Comparison of ENCODE assay signal across 22 cellular contexts in genomic region chrX:2487366-2487765, GRCh38. TPM values are rescaled to one million over a fixed set of nuclear protein-coding genes. Genes with fewer than 3 reads are reported as not detected.
DNase-seq lines count a peak whose midpoint lies in the region; ATAC-seq, FAIRE-seq and TF ChIP-seq lines count a peak whose summit lies in the region.
"Had no signal": no experiment of that assay in that cellular context is flagged by ENCODE, and none has a peak within 500 bp of the region (broad histone marks: within the 10 kb centered on the region; RNA-seq: fewer than 3 reads in every experiment).

No MANE protein-coding gene starts in this region.

- TF ChIP-seq POLR2A in HCT116 (IDR thresholded peaks at IDR 0.05; ENCODE audit: borderline replicate concordance, extremely low read depth, insufficient read depth, insufficient read length), result no peak
- TF ChIP-seq POLR2A in K562 (conservative IDR thresholded peaks at IDR 0.05), result no peak

- H4K20me1 ChIP-seq in HCT116 (ENCODE audit: insufficient read depth), result no peaks in the 10 kb centered on the region
- no peaks in the 10 kb centered on the region for H4K20me1 ChIP-seq in K562 (replicated peaks; ENCODE audit: control insufficient read depth, insufficient read depth, low read length)

- TF ChIP-seq EP300 in K562 (IDR thresholded peaks at IDR 0.05; ENCODE audit: low read length), result no peak

- 51% methylated on average over 2 of the region's 16 CpGs for WGBS in K562 (ENCODE audit: insufficient coverage, low coverage, missing lambda C conversion rate)

- CTCF ChIA-PET in Caco-2 (lab: Charles Lee), result no interaction called here
- CTCF ChIA-PET in HCT116 (lab: Charles Lee), result no interaction called here
- CTCF ChIA-PET in K562 (lab: Yijun Ruan, JAX; ENCODE audit: low intra/inter-chr PET ratio), result no interaction called here

- H3K27me3 ChIP-seq in Caco-2 (replicated peaks; ENCODE audit: control insufficient read depth, insufficient read depth, low read length) (no peaks in the 10 kb centered on the region), HCT116 (ENCODE audit: insufficient read depth, low read length) (no peaks in the 10 kb centered on the region), K562 (ENCODE audit: control insufficient read depth in 2 of 2, insufficient read depth in 2 of 2, low read length in 2 of 2) (no peaks in the 10 kb centered on the region)
- H3K27me3 ChIP-seq: BE2C had no signal

- intact Hi-C loops in Caco-2 (cut with micrococcal nuclease; ENCODE audit: unreplicated experiment) (no loop called here), HCT116 (cut with micrococcal nuclease) (no loop called here), K562 (cut with micrococcal nuclease) (no loop called here)

- POLR2A ChIA-PET in Caco-2 (lab: Charles Lee), result no interaction called here
- POLR2A ChIA-PET in HCT116 (lab: Charles Lee), result no interaction called here
- POLR2A ChIA-PET in K562 (lab: Yijun Ruan, JAX), result no interaction called here

- H3K9ac ChIP-seq in HCT116 (ENCODE audit: low read length), result no peak overlapping the region
- H3K9ac ChIP-seq in K562 (ENCODE audit: insufficient read depth in 1 of 2, low read depth in 2 of 2, low read length in 2 of 2), result no peak overlapping the region

- H3K79me2 ChIP-seq in HCT116 (ENCODE audit: insufficient read depth, low read length) (peaks cover 4% of the 10 kb centered on the region; the same call in 1 of the 2 replicates), K562 (ENCODE audit: control insufficient read depth, insufficient read depth, low read length) (no peaks in the 10 kb centered on the region; the same call in 2 of the 3 replicates)

- H3K4me2 ChIP-seq in HCT116 (ENCODE audit: low read length) (no peak overlapping the region), K562 (ENCODE audit: insufficient read depth, low read length) (no peak overlapping the region)
- H3K4me2 ChIP-seq: A549 had no signal

- H3K9me3 ChIP-seq in Caco-2 (no peaks in the 10 kb centered on the region), HCT116 (ENCODE audit: control insufficient read depth in 1 of 2, insufficient read depth in 1 of 2, low read depth in 1 of 2, low read length in 2 of 2) (no peaks in the 10 kb centered on the region), K562 (replicated peaks; ENCODE audit: control insufficient read depth, insufficient read depth, low read depth, low read length) (no peaks in the 10 kb centered on the region)
- H3K9me3 ChIP-seq: A549, BE2C had no signal

- TF ChIP-seq CTCF in Caco-2 (IDR thresholded peaks at IDR 0.05; ENCODE audit: insufficient read depth in 1 of 2, low read depth in 1 of 2, low read length in 1 of 2, severe bottlenecking in 1 of 2, unreplicated experiment in 1 of 2), result no peak
- no peak for TF ChIP-seq CTCF in HCT116 (IDR thresholded peaks at IDR 0.05 in 2 of 3, conservative IDR thresholded peaks at IDR 0.05 in 1 of 3; ENCODE audit: borderline replicate concordance in 1 of 3, insufficient read depth in 1 of 3, low read depth in 2 of 3, low read length in 2 of 3)
- no peak for TF ChIP-seq CTCF in K562 (IDR thresholded peaks at IDR 0.05 in 2 of 3, conservative IDR thresholded peaks at IDR 0.05 in 1 of 3; ENCODE audit: insufficient read depth in 2 of 3, low read depth in 1 of 3, low read length in 3 of 3)
- no peak for TF ChIP-seq CTCF in nephron progenitor cell (IDR thresholded peaks at IDR 0.05)

- no peaks in the 10 kb centered on the region for H3K9me3 Mint-ChIP-seq in Caco-2 (ENCODE audit: unreplicated experiment)
- H3K9me3 Mint-ChIP-seq in nephron progenitor cell, result no peaks in the 10 kb centered on the region
- H3K9me3 Mint-ChIP-seq: CD4-positive, CD25-positive, alpha-beta regulatory T cell had no signal

- H3K27me3 Mint-ChIP-seq in Caco-2 (ENCODE audit: insufficient read depth, unreplicated experiment), result no peaks in the 10 kb centered on the region
- no peaks in the 10 kb centered on the region for H3K27me3 Mint-ChIP-seq in nephron progenitor cell (ENCODE audit: low read depth, poor library complexity)
- H3K27me3 Mint-ChIP-seq: CD4-positive, CD25-positive, alpha-beta regulatory T cell had no signal

- H3K36me3 Mint-ChIP-seq in Caco-2 (ENCODE audit: insufficient read depth, unreplicated experiment), result peaks cover 90% of the 10 kb centered on the region
- peaks cover 60% of the 10 kb centered on the region for H3K36me3 Mint-ChIP-seq in nephron progenitor cell (ENCODE audit: low read depth)

- TF ChIP-seq RAD21 in HCT116 (IDR thresholded peaks at IDR 0.05; ENCODE audit: low read depth) (no peak), K562 (CRISPR knock-in tag; conservative IDR thresholded peaks at IDR 0.05 in 1 of 2, IDR thresholded peaks at IDR 0.05 in 1 of 2) (no peak)

- peaks cover 13% of the 10 kb centered on the region; the same call in 1 of the 2 replicates for H3K4me1 ChIP-seq in Caco-2
- no peaks in the 10 kb centered on the region for H3K4me1 ChIP-seq in HCT116 (ENCODE audit: control insufficient read depth in 1 of 2, insufficient read depth in 2 of 2, low read length in 2 of 2)
- peaks cover 0 to 3% of the 10 kb centered on the region in 2 experiments; a peak in 1 of 5 replicates for H3K4me1 ChIP-seq in K562 (replicated peaks in 1 of 2; ENCODE audit: control insufficient read depth in 2 of 2, insufficient read depth in 2 of 2, low read length in 2 of 2)
- H3K4me1 ChIP-seq: A549, BE2C had no signal

- DNase-seq in Caco-2, result peak in 1 of 2 experiments; percentile 19
- DNase-seq in HCT116 (ENCODE audit: low read depth, low spot score), result no peak
- DNase-seq in K562 (ENCODE audit: extremely low read depth in 1 of 4, low spot score in 3 of 4), result no peak
- no peak for DNase-seq in nephron progenitor cell
- no peak for DNase-seq in NCI-H1105 (lab: John Stamatoyannopoulos, UW)
- DNase-seq in midbrain (lab: John Stamatoyannopoulos, UW), result no peak
- DNase-seq: BE2C; CD4-positive, CD25-positive, alpha-beta regulatory T cell; DMS 273 treated with DMSO at 0.1 percent for 48 hours; DMS79 treated with DMSO at 0.1 percent for 48 hours; NCI-H1417; NCI-H1694 treated with DMSO at 0.1 percent for 48 hours; NCI-H2081 treated with DMSO at 0.1 percent for 48 hours; NCI-H2171 treated with DMSO at 0.1 percent for 48 hours; NCI-H524 treated with DMSO at 0.1 percent for 48 hours; NCI-H82; SHP77 had no signal

- in situ Hi-C loops in K562 (cut with MboI), result no loop called here

- peak overlapping the region; percentile 76 for H3K27ac Mint-ChIP-seq in Caco-2 (ENCODE audit: unreplicated experiment)
- H3K27ac Mint-ChIP-seq in nephron progenitor cell, result peak overlapping the region; percentile 94
- H3K27ac Mint-ChIP-seq: CD4-positive, CD25-positive, alpha-beta regulatory T cell had no signal

- H3K4me3 ChIP-seq in Caco-2 (ENCODE audit: low read depth, low read length) (no peak overlapping the region), HCT116 (replicated peaks in 1 of 2; ENCODE audit: low read depth in 1 of 2, low read length in 2 of 2) (no peak overlapping the region), K562 (no peak overlapping the region)
- H3K4me3 ChIP-seq: A549, GM12878 had no signal

- ATAC-seq in HCT116, result no peak
- ATAC-seq in K562, result no peak
- ATAC-seq in GM18867 (IDR thresholded peaks at IDR 0.05; ENCODE audit: unreplicated experiment), result no peak
- ATAC-seq: A549, GM12878 had no signal

- H3K36me3 ChIP-seq in Caco-2 (ENCODE audit: control insufficient read depth, insufficient read depth, low read length), result peaks cover 18% of the 10 kb centered on the region
- no peaks in the 10 kb centered on the region; a peak in 1 of 4 replicates for H3K36me3 ChIP-seq in HCT116 (ENCODE audit: control insufficient read depth in 1 of 2, insufficient read depth in 2 of 2, low read length in 2 of 2)
- peaks cover 38% of the 10 kb centered on the region; the same call in 1 of the 3 replicates for H3K36me3 ChIP-seq in K562 (ENCODE audit: control insufficient read depth, insufficient read depth, low read length)

- H3K9me2 ChIP-seq in HCT116 (ENCODE audit: insufficient read depth), result no peaks in the 10 kb centered on the region

- H3K4me1 Mint-ChIP-seq in Caco-2 (ENCODE audit: low read depth, unreplicated experiment) (peaks cover 11% of the 10 kb centered on the region), nephron progenitor cell (peaks cover 41% of the 10 kb centered on the region)

- H2AFZ ChIP-seq in HCT116 (ENCODE audit: low read depth, low read length, poor library complexity, severe bottlenecking) (no peak overlapping the region), K562 (ENCODE audit: low read depth, low read length) (no peak overlapping the region)

- no peaks in the 10 kb centered on the region for H3K9me1 ChIP-seq in K562 (ENCODE audit: control insufficient read depth, insufficient read depth, low read length)

- TSS peak; percentile 19 for BruUV-seq in Caco-2 (replicated peaks; lab: Mats Ljungman, UMichigan)
- TSS peak; percentile 22 for BruUV-seq in HCT116 (replicated peaks; lab: Mats Ljungman, UMichigan)
- TSS peak; percentile 20 for BruUV-seq in K562 (replicated peaks; lab: Mats Ljungman, UMichigan)

- H3K4me3 Mint-ChIP-seq in Caco-2 (ENCODE audit: unreplicated experiment) (no peak overlapping the region), nephron progenitor cell (no peak overlapping the region)
- H3K4me3 Mint-ChIP-seq: CD4-positive, CD25-positive, alpha-beta regulatory T cell had no signal

- H3K27ac ChIP-seq in HCT116 (ENCODE audit: low read depth, low read length) (no peak overlapping the region), K562 (ENCODE audit: extremely low read depth, low read depth, low read length) (no peak overlapping the region)
- H3K27ac ChIP-seq: A549 had no signal

- FAIRE-seq in K562 (lab: Jason Lieb, UNC), result no peak
- FAIRE-seq: A549, GM12878, H1, RCC 7860 had no signal

- RAD21 ChIA-PET in HCT116 (lab: Charles Lee; ENCODE audit: low non-redundant PET in 1 of 2, low total read pairs in 2 of 2, uncharacterized antibody in 2 of 2, unreplicated experiment in 2 of 2), result no interaction called here

RNA-seq across cellular contexts. Expression of gene DHRSX, which starts 13.4 kb away (rescaled TPM):
- total RNA-seq in Caco-2 (2022) (54.2 and 64.1 TPM in 2 replicates), HCT116 (2021; ENCODE audit: unreplicated experiment) (11.9 TPM), K562 (2014; rRNA removed) (6.5 and 6.9 TPM in 2 replicates), K562 (2014; rRNA removed; fragmentation: Illumina TruSeq; extraction: Trizol) (3.4 and 3.6 TPM in 2 replicates), K562 (2015; rRNA removed; fragmentation: Illumina TruSeq; extraction: Trizol) (3.6 and 4.5 TPM in 2 replicates), K562 (2021) (10.5 and 11.0 TPM in 2 replicates)
- 14.0 and 15.9 TPM in 2 replicates for polyA plus RNA-seq in HCT116 (2012)
- 22.8 and 25.9 TPM in 2 replicates for total RNA-seq in K562 (2011; cell fraction: chromatin; rRNA removed; ENCODE audit: low replicate concordance)
- total RNA-seq in K562 (2011; cell fraction: nucleolus; rRNA removed), result 18.4 and 20.2 TPM in 2 replicates
- total RNA-seq in K562 (2011; cell fraction: nucleoplasm; rRNA removed), result 19.2 and 21.9 TPM in 2 replicates
- polyA plus RNA-seq in K562 (2011; rRNA removed) (6.5 and 8.6 TPM in 2 replicates), K562 (2014; fragmentation: Illumina TruSeq; extraction: Trizol) (7.2 and 8.7 TPM in 2 replicates), K562 (2014; fragmentation: Nextera tagmentation; extraction: Ambion mirVana) (1 to 10 TPM in 1 of 2 experiments, under 1 TPM in 1; 0.59 to 1.0 TPM), K562 (2014; rRNA removed) (6.2 and 7.8 TPM in 2 replicates)
- polyA plus RNA-seq in K562 (2011; cell fraction: cytosol; rRNA removed), result 10.6 and 13.3 TPM in 2 replicates
- polyA plus RNA-seq in K562 (2011; cell fraction: nucleus; rRNA removed), result 8.7 and 13.2 TPM in 2 replicates
- 8.1 and 9.8 TPM in 2 replicates for polyA plus RNA-seq in K562 (2012)
- 9.8 and 11.9 TPM in 2 replicates for polyA minus RNA-seq in K562 (2011; rRNA and poly(A)+ RNA removed)
- polyA minus RNA-seq in K562 (2011; cell fraction: cytosol; rRNA and poly(A)+ RNA removed), result 2.5 and 5.4 TPM in 2 replicates
- polyA minus RNA-seq in K562 (2011; cell fraction: nucleus; rRNA and poly(A)+ RNA removed), result 5.0 and 9.9 TPM in 2 replicates

RNA-seq across cellular contexts. Expression of gene ZBED1, which starts 13.4 kb away (rescaled TPM):
- total RNA-seq in Caco-2 (2022) (63.7 and 68.8 TPM in 2 replicates), HCT116 (2021; ENCODE audit: unreplicated experiment) (21.0 TPM), K562 (2014; rRNA removed) (17.7 and 19.8 TPM in 2 replicates), K562 (2014; rRNA removed; fragmentation: Illumina TruSeq; extraction: Trizol) (10.8 and 13.9 TPM in 2 replicates), K562 (2015; rRNA removed; fragmentation: Illumina TruSeq; extraction: Trizol) (15.2 TPM in 2 replicates), K562 (2021) (26.9 and 27.6 TPM in 2 replicates)
- polyA plus RNA-seq in HCT116 (2012), result 10.7 and 11.8 TPM in 2 replicates
- total RNA-seq in K562 (2011; cell fraction: chromatin; rRNA removed; ENCODE audit: low replicate concordance), result 18.5 and 26.9 TPM in 2 replicates
- total RNA-seq in K562 (2011; cell fraction: nucleolus; rRNA removed), result 18.0 and 21.3 TPM in 2 replicates
- 12.4 and 13.6 TPM in 2 replicates for total RNA-seq in K562 (2011; cell fraction: nucleoplasm; rRNA removed)
- polyA plus RNA-seq in K562 (2011; rRNA removed) (7.8 and 8.1 TPM in 2 replicates), K562 (2014; fragmentation: Illumina TruSeq; extraction: Trizol) (16.3 and 17.7 TPM in 2 replicates), K562 (2014; fragmentation: Nextera tagmentation; extraction: Ambion mirVana) (1 to 10 TPM in 1 of 2 experiments, under 1 TPM in 1; 0.61 to 2.6 TPM), K562 (2014; rRNA removed) (13.7 and 16.5 TPM in 2 replicates)
- polyA plus RNA-seq in K562 (2011; cell fraction: cytosol; rRNA removed), result 7.9 and 17.2 TPM in 2 replicates
- polyA plus RNA-seq in K562 (2011; cell fraction: nucleus; rRNA removed), result 3.3 and 5.1 TPM in 2 replicates
- polyA plus RNA-seq in K562 (2012), result 13.5 and 20.7 TPM in 2 replicates
- 6.7 and 10.2 TPM in 2 replicates for polyA minus RNA-seq in K562 (2011; rRNA and poly(A)+ RNA removed)
- polyA minus RNA-seq in K562 (2011; cell fraction: cytosol; rRNA and poly(A)+ RNA removed), result 19.8 and 20.0 TPM in 2 replicates
- 3.4 and 5.1 TPM in 2 replicates for polyA minus RNA-seq in K562 (2011; cell fraction: nucleus; rRNA and poly(A)+ RNA removed)
